Comparison of ENCODE assay signal across 8 cellular contexts in the genomic region with DNA sequence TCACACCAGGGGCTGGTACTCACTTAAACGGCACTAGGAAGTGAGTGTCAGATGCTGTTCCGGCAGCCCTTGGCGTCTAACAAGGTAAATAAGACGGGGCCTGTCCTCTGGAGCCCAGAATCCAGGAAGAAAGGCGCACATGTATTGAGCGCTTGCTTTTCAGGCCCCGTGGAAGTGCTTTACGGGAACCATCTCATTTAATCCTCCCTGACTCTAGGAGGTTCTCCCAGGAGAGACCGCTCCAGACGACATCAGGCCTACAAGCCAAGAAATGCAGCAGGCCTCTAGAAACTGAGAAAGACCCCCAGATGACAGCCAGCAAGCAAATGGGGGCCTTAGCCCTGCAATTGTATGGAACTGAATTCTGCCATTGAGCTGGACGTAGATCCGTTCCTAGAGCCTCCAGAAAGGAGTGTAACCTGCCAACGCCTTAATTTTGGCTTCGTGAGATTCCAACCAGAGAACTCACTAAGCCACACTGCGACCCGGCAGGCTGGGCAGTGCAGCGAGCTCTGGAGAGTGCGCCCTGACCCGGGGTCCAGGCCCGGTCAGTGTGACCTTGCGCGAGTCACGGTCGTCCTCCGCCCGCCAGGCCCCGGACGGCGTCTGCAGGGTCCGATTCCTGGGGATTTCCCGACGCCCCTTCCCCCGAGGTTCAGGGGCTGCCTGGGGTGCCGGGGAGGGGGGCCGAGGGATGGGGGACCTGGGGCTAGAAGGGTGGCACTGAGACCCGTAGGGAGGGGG. TPM values are rescaled to one million over a fixed set of nuclear protein-coding genes. Genes with fewer than 3 reads are reported as not detected.
DNase-seq lines count a peak whose midpoint lies in the region; ATAC-seq and TF ChIP-seq lines count a peak whose summit lies in the region.

No MANE protein-coding gene starts in this region.

- TF ChIP-seq CTCF in CD14-positive monocyte (IDR thresholded peaks at IDR 0.05): no peak
- TF ChIP-seq CTCF in neural crest cell (conservative IDR thresholded peaks at IDR 0.05): no peak

- peaks cover 12% of the 10 kb centered on the region for H3K36me3 ChIP-seq in HUES48 (ENCODE audit: control insufficient read depth, insufficient read depth, low read length)

- H3K4me1 ChIP-seq in HUES48 (ENCODE audit: control insufficient read depth, insufficient read depth, low read length): peaks cover 6% of the 10 kb centered on the region; the same call in 1 of the 2 replicates

- H3K27me3 Mint-ChIP-seq in CD14-positive monocyte (ENCODE audit: low read depth in 3 of 3) (peaks cover 52 to 70% (median 55%) of the 10 kb centered on the region in 3 donors), neural crest cell (ENCODE audit: low read depth) (peaks cover 63% of the 10 kb centered on the region)
- H3K27me3 Mint-ChIP-seq in central memory CD8-positive, alpha-beta T cell: peaks cover 7% of the 10 kb centered on the region

- no peak for ATAC-seq in central memory CD8-positive, alpha-beta T cell (replicated peaks; ENCODE audit: extremely low read depth, poor library complexity, severe bottlenecking)
- ATAC-seq in HG02973 (IDR thresholded peaks at IDR 0.05; ENCODE audit: unreplicated experiment): no peak

- H3K27me3 ChIP-seq in HUES48 (ENCODE audit: control insufficient read depth, insufficient read depth, low read length): peaks cover 38% of the 10 kb centered on the region

- peaks cover 20% of the 10 kb centered on the region for H3K4me1 Mint-ChIP-seq in CD14-positive monocyte
- H3K4me1 Mint-ChIP-seq in central memory CD8-positive, alpha-beta T cell: peaks cover 21% of the 10 kb centered on the region
- peaks cover 14% of the 10 kb centered on the region for H3K4me1 Mint-ChIP-seq in neural crest cell

- H3K4me3 Mint-ChIP-seq in CD14-positive monocyte (peak overlapping the region; percentile 48 to 53), neural crest cell (peak overlapping the region; percentile 56)
- peak overlapping the region; percentile 86 for H3K4me3 Mint-ChIP-seq in central memory CD8-positive, alpha-beta T cell

- H3K9me3 ChIP-seq in HUES48 (ENCODE audit: control insufficient read depth, insufficient read depth, low read length): no peaks in the 10 kb centered on the region

- intact Hi-C loops in CD14-positive monocyte (cut with micrococcal nuclease): no loop called here

- H3K36me3 Mint-ChIP-seq in CD14-positive monocyte (peaks cover 0 to 1% of the 10 kb centered on the region in 2 donors), neural crest cell (ENCODE audit: low read depth) (no peaks in the 10 kb centered on the region)
- H3K36me3 Mint-ChIP-seq in central memory CD8-positive, alpha-beta T cell (ENCODE audit: insufficient read depth): peaks cover 4% of the 10 kb centered on the region

- H3K27ac Mint-ChIP-seq in CD14-positive monocyte: no peak overlapping the region
- no peak overlapping the region for H3K27ac Mint-ChIP-seq in central memory CD8-positive, alpha-beta T cell (ENCODE audit: low read depth)
- H3K27ac Mint-ChIP-seq in neural crest cell (ENCODE audit: unreplicated experiment): no peak overlapping the region

- no peak for DNase-seq in CD14-positive monocyte (ENCODE audit: low spot score)
- DNase-seq in central memory CD8-positive, alpha-beta T cell (ENCODE audit: low spot score in 2 of 2): no peak
- no peak for DNase-seq in neural crest cell (ENCODE audit: low read depth, low spot score)
- no peak for DNase-seq in NCI-H146 treated with DMSO at 0.1 percent for 48 hours (lab: John Stamatoyannopoulos, UW; ENCODE audit: unreplicated experiment)
- no peak for DNase-seq in NCI-H2196 treated with DMSO at 0.1 percent for 48 hours (lab: John Stamatoyannopoulos, UW; ENCODE audit: unreplicated experiment)
- DNase-seq in EL: no peak

- no peak overlapping the region for H3K27ac ChIP-seq in HUES48 (ENCODE audit: low read depth, low read length)

- H3K9me3 Mint-ChIP-seq in CD14-positive monocyte: peaks cover 0 to 11% (median 4%) of the 10 kb centered on the region in 7 donors
- no peaks in the 10 kb centered on the region for H3K9me3 Mint-ChIP-seq in central memory CD8-positive, alpha-beta T cell
- H3K9me3 Mint-ChIP-seq in neural crest cell: no peaks in the 10 kb centered on the region

- H3K9ac ChIP-seq in HUES48 (ENCODE audit: low read depth, low read length): no peak overlapping the region

- H3K4me3 ChIP-seq in HUES48 (ENCODE audit: low read depth, low read length): peak overlapping the region; percentile 33; the same call in 1 of the 2 replicates

RNA-seq across cellular contexts. Expression of gene MANEAL, which starts 0.5 kb away (rescaled TPM):
- under 1 TPM in 1 of 2 donors, not detected in 1; 0.56 TPM for polyA plus RNA-seq in CD14-positive monocyte
- 16.0 and 17.6 TPM in 2 replicates for total RNA-seq in neural crest cell

RNA-seq across cellular contexts. Expression of gene C1orf122, which starts 14.5 kb away (rescaled TPM):
- polyA plus RNA-seq in CD14-positive monocyte: 10 to 100 TPM; 22.9 to 29.5 TPM
- total RNA-seq in neural crest cell: 37.3 and 40.0 TPM in 2 replicates

RNA-seq across cellular contexts. Expression of gene YRDC, which starts 14.9 kb away (rescaled TPM):
- polyA plus RNA-seq in CD14-positive monocyte: 10 to 100 TPM; 13.3 to 29.6 TPM
- 17.0 and 17.6 TPM in 2 replicates for total RNA-seq in neural crest cell

RNA-seq across cellular contexts. Expression of gene EPHA10, which starts 28.2 kb away (rescaled TPM):
- not detected for polyA plus RNA-seq in CD14-positive monocyte
- total RNA-seq in neural crest cell: 0.63 and 0.77 TPM in 2 replicates
